20 cellular contexts compared by ENCODE assay signal in the genomic region with DNA sequence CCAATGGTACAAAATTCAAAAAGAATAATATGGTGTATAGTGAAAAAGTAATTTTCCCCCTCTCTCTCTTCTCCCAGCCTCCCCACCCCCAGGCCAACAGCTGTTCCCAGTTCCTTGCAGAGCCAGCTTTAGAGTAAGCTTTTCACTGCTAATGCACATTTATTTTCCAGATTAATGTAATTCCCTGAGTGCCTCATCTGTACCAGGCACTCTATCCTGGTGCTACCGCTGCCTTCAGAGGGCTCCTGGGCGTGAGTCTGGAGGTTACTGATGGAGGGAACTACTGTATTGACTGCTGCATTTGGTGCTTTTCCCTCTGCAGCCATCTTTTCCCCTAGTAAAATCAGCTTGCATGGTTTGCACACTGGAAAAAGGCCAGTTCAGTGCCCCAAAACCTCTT. TPM values are rescaled to one million over a fixed set of nuclear protein-coding genes. Genes with fewer than 3 reads are reported as not detected.
DNase-seq lines count a peak whose midpoint lies in the region; ATAC-seq and TF ChIP-seq lines count a peak whose summit lies in the region.
"Had no signal": no experiment of that assay in that cellular context is flagged by ENCODE, and none has a peak within 500 bp of the region (broad histone marks: within the 10 kb centered on the region; RNA-seq: fewer than 3 reads in every experiment).

No MANE protein-coding gene starts in this region.

- H3K4me1 Mint-ChIP-seq in T-helper 1 cell treated with Interleukin-12 subunit alpha and Interleukin-12 subunit beta and Interleukin-4 antibody, amounts not matched to agents 30 μg/mL and 1 μg/mL, for 36 hours (ENCODE audit: low read depth): peaks cover 55% of the 10 kb centered on the region
- H3K4me1 Mint-ChIP-seq in CD8-positive, alpha-beta T cell (ENCODE audit: low read depth): peaks cover 73% of the 10 kb centered on the region
- peaks cover 35 to 69% (median 51%) of the 10 kb centered on the region in 4 donors for H3K4me1 Mint-ChIP-seq in naive thymus-derived CD8-positive, alpha-beta T cell

- H3K27ac ChIP-seq in CD8-positive, alpha-beta T cell (ENCODE audit: low read depth, low read length): no peak overlapping the region
- H3K27ac ChIP-seq in WERI-Rb-1: peak overlapping the region; percentile 74
- H3K27ac ChIP-seq: epithelial cell of prostate, right atrium auricular region, thyroid gland had no signal

- no peak overlapping the region for H3K4me3 ChIP-seq in CD8-positive, alpha-beta T cell (ENCODE audit: low read depth, low read length)
- peak overlapping the region; percentile 4; the same call in 1 of the 2 replicates for H3K4me3 ChIP-seq in WERI-Rb-1 (ENCODE audit: low read depth, low read length)
- H3K4me3 ChIP-seq: right atrium auricular region, thyroid gland had no signal

- no peaks in the 10 kb centered on the region for H3K27me3 Mint-ChIP-seq in T-helper 1 cell treated with Interleukin-12 subunit alpha and Interleukin-12 subunit beta and Interleukin-4 antibody, amounts not matched to agents 30 μg/mL and 1 μg/mL, for 36 hours (ENCODE audit: low read depth)
- no peaks in the 10 kb centered on the region for H3K27me3 Mint-ChIP-seq in CD8-positive, alpha-beta T cell (ENCODE audit: low read depth)
- H3K27me3 Mint-ChIP-seq in naive thymus-derived CD8-positive, alpha-beta T cell: no peaks in the 10 kb centered on the region
- H3K27me3 Mint-ChIP-seq: dendritic cell treated with granulocyte-macrophage colony-stimulating factor and Interleukin-4, amounts not matched to agents 40 ng/mL and 50 ng/mL, for 4 days; stimulated activated memory B cell treated with anti-CD40 and anti-IgM and Interleukin-4, amounts not matched to agents 10 μg/mL and 1 μg/mL and 100 μg/mL, for 72 hours had no signal

- peaks cover 7% of the 10 kb centered on the region for H3K36me3 Mint-ChIP-seq in T-helper 1 cell treated with Interleukin-12 subunit alpha and Interleukin-12 subunit beta and Interleukin-4 antibody, amounts not matched to agents 30 μg/mL and 1 μg/mL, for 36 hours (ENCODE audit: low read depth)
- no peaks in the 10 kb centered on the region for H3K36me3 Mint-ChIP-seq in CD8-positive, alpha-beta T cell
- H3K36me3 Mint-ChIP-seq in naive thymus-derived CD8-positive, alpha-beta T cell: no peaks in the 10 kb centered on the region
- H3K36me3 Mint-ChIP-seq: stimulated activated memory B cell treated with anti-CD40 and anti-IgM and Interleukin-4, amounts not matched to agents 10 μg/mL and 1 μg/mL and 100 μg/mL, for 72 hours had no signal

- CTCF ChIA-PET in CD8-positive, alpha-beta T cell (lab: Charles Lee): interaction anchor here (0.5 to 5.5 kb wide), 12 partner anchors 8 to 612 kb away, joined by 3 to 48 read pairs (median 3); no protein-coding TSS in a partner anchor

- H3K4me1 ChIP-seq in CD8-positive, alpha-beta T cell (ENCODE audit: insufficient read depth, low read length): peaks cover 78% of the 10 kb centered on the region

- POLR2A ChIA-PET in CD8-positive, alpha-beta T cell (lab: Charles Lee): interaction anchor here (1.0 to 5.5 kb wide), 8 partner anchors 8 to 59 kb away, joined by 3 to 46 read pairs (median 19); a partner anchor contains a TSS
- POLR2A ChIA-PET in naive thymus-derived CD8-positive, alpha-beta T cell (lab: Charles Lee): interaction anchor here (0.6 to 34.6 kb wide), 7 partner anchors 7 to 599 kb away, joined by 3 to 629 read pairs (median 10); a partner anchor contains a TSS

- no peak for ATAC-seq in CD8-positive, alpha-beta T cell
- no peak for ATAC-seq in naive thymus-derived CD8-positive, alpha-beta T cell
- ATAC-seq in GM19467 (IDR thresholded peaks at IDR 0.05; ENCODE audit: unreplicated experiment): no peak
- ATAC-seq: Right ventricle myocardium inferior; stimulated activated memory B cell treated with anti-CD40 and anti-IgM and Interleukin-4, amounts not matched to agents 10 μg/mL and 1 μg/mL and 100 μg/mL, for 72 hours had no signal

- H3K27ac Mint-ChIP-seq in T-helper 1 cell treated with Interleukin-12 subunit alpha and Interleukin-12 subunit beta and Interleukin-4 antibody, amounts not matched to agents 30 μg/mL and 1 μg/mL, for 36 hours: peak overlapping the region; percentile 67
- H3K27ac Mint-ChIP-seq in CD8-positive, alpha-beta T cell: peak overlapping the region; percentile 96
- H3K27ac Mint-ChIP-seq in naive thymus-derived CD8-positive, alpha-beta T cell: peak overlapping the region in 1 of 10 donors; percentile 91
- H3K27ac Mint-ChIP-seq: dendritic cell treated with granulocyte-macrophage colony-stimulating factor and Interleukin-4, amounts not matched to agents 40 ng/mL and 50 ng/mL, for 4 days; stimulated activated memory B cell treated with anti-CD40 and anti-IgM and Interleukin-4, amounts not matched to agents 10 μg/mL and 1 μg/mL and 100 μg/mL, for 72 hours had no signal

- DNase-seq in T-helper 1 cell (no peak), WERI-Rb-1 (peak; percentile 87), HPDE6-E6E7 (ENCODE audit: extremely low spot score) (no peak), C1 segment of cervical spinal cord (lab: John Stamatoyannopoulos, UW) (no peak)
- no peak for DNase-seq in CD8-positive, alpha-beta T cell
- DNase-seq in naive thymus-derived CD8-positive, alpha-beta T cell: no peak
- DNase-seq: activated CD4-positive, CD25-positive, alpha-beta regulatory T cell treated with anti-CD3 and anti-CD28 coated beads, Interleukin-2, amount 50 U/mL, for 72 hours; foreskin melanocyte; midbrain; NCI-H187; occipital lobe; stimulated activated CD4-positive, alpha-beta T cell treated with anti-CD3 and anti-CD28 coated beads, Interleukin-15, amount 100 ng/mL, for 24 hours; thyroid gland had no signal

- intact Hi-C loops in CD8-positive, alpha-beta T cell (cut with DNase I, micrococcal nuclease): no loop called here

- no peaks in the 10 kb centered on the region for H3K9me3 ChIP-seq in CD8-positive, alpha-beta T cell (ENCODE audit: low read length)
- H3K9me3 ChIP-seq in WERI-Rb-1 (ENCODE audit: severe bottlenecking): no peaks in the 10 kb centered on the region
- H3K9me3 ChIP-seq: right atrium auricular region, thyroid gland had no signal

- H3K27me3 ChIP-seq in CD8-positive, alpha-beta T cell (ENCODE audit: insufficient read depth, low read length): no peaks in the 10 kb centered on the region
- H3K27me3 ChIP-seq in WERI-Rb-1 (ENCODE audit: insufficient read depth, low read depth, severe bottlenecking): no peaks in the 10 kb centered on the region
- H3K27me3 ChIP-seq: right atrium auricular region, thyroid gland had no signal

- no peak overlapping the region for H3K4me3 Mint-ChIP-seq in T-helper 1 cell treated with Interleukin-12 subunit alpha and Interleukin-12 subunit beta and Interleukin-4 antibody, amounts not matched to agents 30 μg/mL and 1 μg/mL, for 36 hours
- no peak overlapping the region for H3K4me3 Mint-ChIP-seq in CD8-positive, alpha-beta T cell
- H3K4me3 Mint-ChIP-seq in naive thymus-derived CD8-positive, alpha-beta T cell: peak overlapping the region in 6 of 10 donors; percentile 14 to 76 (median 30)
- H3K4me3 Mint-ChIP-seq: dendritic cell treated with granulocyte-macrophage colony-stimulating factor and Interleukin-4, amounts not matched to agents 40 ng/mL and 50 ng/mL, for 4 days; stimulated activated memory B cell treated with anti-CD40 and anti-IgM and Interleukin-4, amounts not matched to agents 10 μg/mL and 1 μg/mL and 100 μg/mL, for 72 hours had no signal

- no peak for TF ChIP-seq CTCF in CD8-positive, alpha-beta T cell (IDR thresholded peaks at IDR 0.05)
- TF ChIP-seq CTCF in WERI-Rb-1 (IDR thresholded peaks at IDR 0.05; ENCODE audit: low read depth, low read length): no peak

- H3K36me3 ChIP-seq in CD8-positive, alpha-beta T cell (ENCODE audit: insufficient read depth, low read length): no peaks in the 10 kb centered on the region
- H3K36me3 ChIP-seq in WERI-Rb-1: no peaks in the 10 kb centered on the region
- H3K36me3 ChIP-seq: right atrium auricular region, thyroid gland had no signal

- no peaks in the 10 kb centered on the region for H3K9me3 Mint-ChIP-seq in T-helper 1 cell treated with Interleukin-12 subunit alpha and Interleukin-12 subunit beta and Interleukin-4 antibody, amounts not matched to agents 30 μg/mL and 1 μg/mL, for 36 hours
- H3K9me3 Mint-ChIP-seq in CD8-positive, alpha-beta T cell: no peaks in the 10 kb centered on the region
- no peaks in the 10 kb centered on the region for H3K9me3 Mint-ChIP-seq in naive thymus-derived CD8-positive, alpha-beta T cell
- H3K9me3 Mint-ChIP-seq: dendritic cell treated with granulocyte-macrophage colony-stimulating factor and Interleukin-4, amounts not matched to agents 40 ng/mL and 50 ng/mL, for 4 days; stimulated activated memory B cell treated with anti-CD40 and anti-IgM and Interleukin-4, amounts not matched to agents 10 μg/mL and 1 μg/mL and 100 μg/mL, for 72 hours had no signal

RNA-seq across cellular contexts. Expression of a gene that starts 8.6 kb away (rescaled TPM):
- 100 to 1,000 TPM; 264 to 275 TPM for total RNA-seq in CD8-positive, alpha-beta T cell
- 100 to 1,000 TPM; 128 to 136 TPM for total RNA-seq in naive thymus-derived CD8-positive, alpha-beta T cell
- 10 to 100 TPM; 31.6 to 42.9 (median 36.9) TPM for polyA plus RNA-seq in naive thymus-derived CD8-positive, alpha-beta T cell

Comparison
In these comparisons a context has a peak if more than half of its experiments do, and no peak if none do; other contexts are left out.
1. H3K4me3 Mint-ChIP-seq: peak in naive thymus-derived CD8-positive, alpha-beta T cell (6 of 10); none in T-helper 1 cell treated with Interleukin-12 subunit alpha and Interleukin-12 subunit beta and Interleukin-4 antibody, amounts not matched to agents 30 μg/mL and 1 μg/mL, for 36 hours (single experiment) and CD8-positive, alpha-beta T cell (single experiment).